In genomic region chr22:46023558-46023981, GRCh38 we compare ENCODE assay signal across 1 cellular context.
TF ChIP-seq lines count a peak whose summit lies in the region.

No MANE protein-coding gene starts in this region.

TF ChIP-seq in HCT116, 20 proteins besides CTCF, POLR2A, EP300 and RAD21 (continued from another document):
- TF ChIP-seq SP1 (IDR thresholded peaks at IDR 0.05; ENCODE audit: low read depth) (peak; percentile 40; the same call in 1 of the 2 replicates), EZH2 (IDR thresholded peaks at IDR 0.05) (no peak), ZFX (IDR thresholded peaks at IDR 0.05) (no peak), YY1 (IDR thresholded peaks at IDR 0.05; ENCODE audit: extremely low read depth, insufficient replicate concordance, low read depth, low read length) (no peak), TCF7L2 (IDR thresholded peaks at IDR 0.05; ENCODE audit: borderline replicate concordance, extremely low read depth, insufficient read depth, insufficient read length) (no peak), EGR1 (IDR thresholded peaks at IDR 0.05; ENCODE audit: low read depth) (peak; percentile 57; the same call in 1 of the 2 replicates), JUND (IDR thresholded peaks at IDR 0.05) (peak; percentile 59; the same call in 1 of the 2 replicates), FOSL1 (IDR thresholded peaks at IDR 0.05; ENCODE audit: low read depth) (peak; percentile 77), REST (IDR thresholded peaks at IDR 0.05; ENCODE audit: low read depth) (no peak)
